ENCODE assay signal across 1 cellular context in the genomic region with DNA sequence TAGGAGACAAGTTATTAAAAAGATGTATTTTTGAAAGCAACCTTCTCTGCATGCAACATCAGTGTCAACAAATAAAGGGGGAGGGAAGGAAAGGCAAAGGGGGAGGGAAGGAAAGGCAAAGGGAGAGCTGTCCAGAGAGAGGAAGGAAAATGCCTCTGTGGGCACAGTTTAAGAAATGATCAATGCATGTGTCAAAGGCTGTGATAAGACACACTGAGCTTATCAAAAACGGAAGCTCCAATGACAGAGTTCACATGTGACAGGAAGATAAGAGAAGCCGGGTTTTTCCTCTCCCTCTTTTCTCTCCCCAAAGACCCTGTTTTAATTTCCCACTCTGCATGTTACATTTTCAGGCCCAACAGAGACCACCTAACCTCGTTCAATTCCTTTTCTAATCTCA.
TF ChIP-seq lines count a peak whose summit lies in the region.

No MANE protein-coding gene starts in this region.

TF ChIP-seq in GM23338, 12 proteins besides CTCF, POLR2A, EP300 and RAD21 (continued from another document):
- TF ChIP-seq REST (IDR thresholded peaks at IDR 0.05; ENCODE audit: unreplicated experiment) (no peak), EZH2phosphoT487 (IDR thresholded peaks at IDR 0.05; ENCODE audit: unreplicated experiment) (no peak), ZNF114 (CRISPR knock-in tag; IDR thresholded peaks at IDR 0.05) (no peak), EZH2 (IDR thresholded peaks at IDR 0.05; ENCODE audit: low read depth, unreplicated experiment) (no peak), NANOG (IDR thresholded peaks at IDR 0.05; ENCODE audit: borderline replicate concordance) (no peak), POLR2AphosphoS5 (IDR thresholded peaks at IDR 0.05; ENCODE audit: low read depth) (no peak), ZNF331 (CRISPR knock-in tag; IDR thresholded peaks at IDR 0.05; ENCODE audit: low read depth) (no peak)
